Comparison of ENCODE assay signal across 12 cellular contexts in the genomic region with DNA sequence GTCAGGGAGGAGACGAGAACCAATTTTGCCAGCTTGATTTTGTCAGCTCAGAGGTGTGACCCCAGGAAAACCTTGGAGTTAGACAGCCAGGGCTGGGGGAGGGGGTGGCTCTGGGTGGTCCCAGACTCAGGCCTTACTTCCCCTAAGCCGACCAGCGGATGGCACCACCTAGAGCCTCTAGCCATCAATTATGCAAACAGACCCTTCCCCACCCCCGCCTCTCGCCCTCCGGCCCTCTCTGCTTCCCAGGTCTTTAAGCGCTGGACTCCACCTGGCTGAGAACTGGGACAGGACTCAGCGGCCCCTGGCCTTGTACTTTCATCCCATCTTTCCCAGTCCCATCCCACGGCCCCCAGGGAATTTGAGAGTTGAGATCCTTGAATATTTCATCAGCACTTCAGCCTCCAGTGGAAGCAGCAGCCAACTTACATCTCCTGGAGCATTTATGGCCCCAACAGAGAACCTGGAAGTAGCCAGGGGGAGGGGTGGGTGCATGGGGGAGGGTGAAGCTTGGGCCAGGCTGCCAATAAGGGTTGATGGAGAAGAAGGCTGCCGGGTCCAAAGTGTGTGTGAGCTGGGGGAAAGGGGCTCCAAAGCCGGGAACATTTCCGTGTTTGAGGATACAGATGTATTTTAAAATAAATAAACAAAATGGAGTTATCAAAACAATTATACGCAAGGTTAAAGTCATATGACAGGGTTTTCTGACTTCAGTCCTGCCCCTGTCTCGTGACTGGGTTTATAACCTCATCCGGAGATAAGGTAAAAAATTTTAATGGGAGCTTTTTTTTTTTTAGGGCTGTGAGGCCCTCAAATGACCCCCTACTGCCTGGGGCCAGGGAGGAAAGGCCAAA. TPM values are rescaled to one million over a fixed set of nuclear protein-coding genes. Genes with fewer than 3 reads are reported as not detected.
A peak's percentile ranks its signal among the peaks of the same experiment; 100 is the strongest.
DNase-seq lines count a peak whose midpoint lies in the region; ATAC-seq and TF ChIP-seq lines count a peak whose summit lies in the region.
"Had no signal": no experiment of that assay in that cellular context is flagged by ENCODE, and none has a peak within 500 bp of the region (broad histone marks: within the 10 kb centered on the region; RNA-seq: fewer than 3 reads in every experiment).

No MANE protein-coding gene starts in this region.

- no peak for TF ChIP-seq CTCF in type B pancreatic cell (conservative IDR thresholded peaks at IDR 0.05)

- no peak for ATAC-seq in HG02571 (IDR thresholded peaks at IDR 0.05; ENCODE audit: unreplicated experiment)

- peak overlapping the region; percentile 16 for H3K4me3 ChIP-seq in NT2/D1 (ENCODE audit: insufficient read length, low read depth)
- H3K4me3 ChIP-seq: SJSA1 had no signal

- no peaks in the 10 kb centered on the region for H3K36me3 Mint-ChIP-seq in type B pancreatic cell

- peaks cover 26% of the 10 kb centered on the region for H3K4me1 Mint-ChIP-seq in type B pancreatic cell (ENCODE audit: unreplicated experiment)

- peaks cover 25% of the 10 kb centered on the region for H3K4me1 ChIP-seq in NT2/D1 (ENCODE audit: insufficient read depth, insufficient read length)

- peak overlapping the region; percentile 65 for H3K9ac ChIP-seq in NT2/D1 (ENCODE audit: insufficient read length, low read depth)

- peak overlapping the region; percentile 98 for H3K27ac Mint-ChIP-seq in type B pancreatic cell
- H3K27ac Mint-ChIP-seq: HFFc6 had no signal

- peak overlapping the region; percentile 67 for H3K4me3 Mint-ChIP-seq in type B pancreatic cell
- H3K4me3 Mint-ChIP-seq: HFFc6 had no signal

- DNase-seq in NT2/D1 (ENCODE audit: low read depth, low spot score) = no peak
- DNase-seq in epithelial cell of prostate (ENCODE audit: low read depth, low spot score) = no peak
- DNase-seq in lung microvascular endothelial cell (ENCODE audit: low read depth in 2 of 2) = peak; percentile 41 to 87
- DNase-seq in type B pancreatic cell (ENCODE audit: extremely low spot score, unreplicated experiment) = no peak
- DNase-seq in NCI-H2029 (lab: John Stamatoyannopoulos, UW) = no peak
- no peak for DNase-seq in NCI-H510A treated with DMSO at 0.1 percent for 48 hours (lab: John Stamatoyannopoulos, UW)
- DNase-seq in middle frontal gyrus (ENCODE audit: extremely low spot score, low spot score) = no peak
- DNase-seq: activated CD4-positive, alpha-beta T cell treated with anti-CD3 and anti-CD28 coated beads, Interleukin-2, amount 50 U/mL, for 48 hours; HFFc6; NCI-H2081 treated with DMSO at 0.1 percent for 48 hours had no signal

- peak overlapping the region; percentile 99 for H3K27ac ChIP-seq in epithelial cell of prostate
- H3K27ac ChIP-seq: SJSA1 had no signal

- H3K27me3 ChIP-seq in NT2/D1 (ENCODE audit: insufficient read depth, insufficient read length) = peaks cover 13% of the 10 kb centered on the region
- H3K27me3 ChIP-seq: SJSA1 had no signal

- H3K36me3 ChIP-seq in NT2/D1 (ENCODE audit: insufficient read depth, insufficient read length, low read length) = no peaks in the 10 kb centered on the region
- H3K36me3 ChIP-seq: SJSA1 had no signal

- H3K9me3 ChIP-seq in NT2/D1 (ENCODE audit: insufficient read depth, low read length) = no peaks in the 10 kb centered on the region
- H3K9me3 ChIP-seq: SJSA1 had no signal

- H3K9me3 Mint-ChIP-seq in type B pancreatic cell = no peaks in the 10 kb centered on the region
- H3K9me3 Mint-ChIP-seq: HFFc6 had no signal

- no peaks in the 10 kb centered on the region for H3K27me3 Mint-ChIP-seq in type B pancreatic cell

RNA-seq across cellular contexts. Expression of a gene that starts 7.5 kb away (rescaled TPM):
- total RNA-seq in lung microvascular endothelial cell (216 and 333 TPM in 2 replicates), type B pancreatic cell (ENCODE audit: low replicate concordance) (169 and 505 TPM in 2 replicates)

RNA-seq across cellular contexts. Expression of a gene that starts 17.8 kb away (rescaled TPM):
- total RNA-seq in lung microvascular endothelial cell (41.8 and 51.2 TPM in 2 replicates), type B pancreatic cell (ENCODE audit: low replicate concordance) (24.7 and 50.5 TPM in 2 replicates)

RNA-seq across cellular contexts. Expression of a gene that starts 18.8 kb away (rescaled TPM):
- total RNA-seq in lung microvascular endothelial cell = 95.7 and 106 TPM in 2 replicates
- 54.3 and 249 TPM in 2 replicates for total RNA-seq in type B pancreatic cell (ENCODE audit: low replicate concordance)

RNA-seq across cellular contexts. Expression of a gene that starts 42.1 kb away (rescaled TPM):
- total RNA-seq in lung microvascular endothelial cell (64.7 and 74.5 TPM in 2 replicates), type B pancreatic cell (ENCODE audit: low replicate concordance) (46.0 and 74.8 TPM in 2 replicates)

RNA-seq across cellular contexts. Expression of a gene that starts 43.6 kb away (rescaled TPM):
- total RNA-seq in lung microvascular endothelial cell (not detected in 2 replicates), type B pancreatic cell (ENCODE audit: low replicate concordance) (0.24 TPM in 1 of 2 replicates, not detected in the other)
- total RNA-seq: HFFc6, SJSA1 had no signal

Comparison
In these comparisons a context has a peak if more than half of its experiments do, and no peak if none do; other contexts are left out.
1. DNase-seq: peak in lung microvascular endothelial cell (2 of 2); none in NT2/D1 (single experiment), epithelial cell of prostate (single experiment), type B pancreatic cell (single experiment), NCI-H2029 (single experiment), NCI-H510A treated with DMSO at 0.1 percent for 48 hours (single experiment) and middle frontal gyrus (single experiment).